Comparison of ENCODE assay signal across 8 cellular contexts in genomic region chr13:102773441-102774209, GRCh38. TPM values are rescaled to one million over a fixed set of nuclear protein-coding genes. Genes with fewer than 3 reads are reported as not detected.
A peak's percentile ranks its signal among the peaks of the same experiment; 100 is the strongest.
DNase-seq lines count a peak whose midpoint lies in the region; ATAC-seq, FAIRE-seq and TF ChIP-seq lines count a peak whose summit lies in the region.

Gene TEX30 (minus strand): TSS chr13:102773786. CDS start chr13:102770026, 3,760 bp downstream.

- H3K4me1 ChIP-seq in left ventricle myocardium inferior = peaks cover 18% of the 10 kb centered on the region

- peak; percentile 82 for DNase-seq in NCI-H1417 treated with DMSO at 0.1 percent for 48 hours (lab: John Stamatoyannopoulos, UW)
- peak; percentile 87 to 88 (median 88) for DNase-seq in T-helper 17 cell
- peak; percentile 85 for DNase-seq in left ventricle myocardium inferior
- peak; percentile 33 for DNase-seq in pulmonary artery endothelial cell (ENCODE audit: low read depth, low spot score)
- peak; percentile 89 for DNase-seq in urothelium cell line (ENCODE audit: low spot score)

- H3K9me3 ChIP-seq in T-helper 17 cell (ENCODE audit: control insufficient read depth, low read length, poor library complexity, severe bottlenecking) = no peaks in the 10 kb centered on the region
- H3K9me3 ChIP-seq in left ventricle myocardium inferior (replicated peaks) = no peaks in the 10 kb centered on the region

- TF ChIP-seq POLR2A in GM15510 (IDR thresholded peaks at IDR 0.05; ENCODE audit: borderline replicate concordance, extremely low read depth, insufficient read length) = peak; percentile 99

- H3K4me1 Mint-ChIP-seq in T-helper 17 cell = peaks cover 31% of the 10 kb centered on the region

- peak within 1 kb of the TSS; percentile 91 for H3K4me3 Mint-ChIP-seq in T-helper 17 cell

- intact Hi-C loops in left ventricle myocardium inferior (cut with micrococcal nuclease) = no loop called here

- H3K4me3 ChIP-seq in left ventricle myocardium inferior = peak within 1 kb of the TSS; percentile 93

- H3K36me3 ChIP-seq in left ventricle myocardium inferior = no peaks in the 10 kb centered on the region

- ATAC-seq in HG02763 (IDR thresholded peaks at IDR 0.05; ENCODE audit: unreplicated experiment) = peak; percentile 94
- peak; percentile 97 for ATAC-seq in T-helper 17 cell

- H3K27ac Mint-ChIP-seq in T-helper 17 cell = peak within 1 kb of the TSS; percentile 88

- no peaks in the 10 kb centered on the region for H3K36me3 Mint-ChIP-seq in T-helper 17 cell (ENCODE audit: low read depth)

- no peaks in the 10 kb centered on the region for H3K27me3 Mint-ChIP-seq in T-helper 17 cell

- FAIRE-seq in urothelium cell line (lab: Jason Lieb, UNC) = peak; percentile 81

- no peak for TF ChIP-seq CTCF in left ventricle myocardium inferior (IDR thresholded peaks at IDR 0.05; ENCODE audit: borderline replicate concordance)

- peak within 1 kb of the TSS; percentile 85 for H3K27ac ChIP-seq in angular gyrus (ENCODE audit: low read depth, low read length)
- H3K27ac ChIP-seq in left ventricle myocardium inferior (replicated peaks) = peak within 1 kb of the TSS; percentile 85

- H3K27me3 ChIP-seq in left ventricle myocardium inferior (ENCODE audit: low read depth) = no peaks in the 10 kb centered on the region

RNA-seq across cellular contexts. Expression of gene TEX30, which starts in this region (rescaled TPM):
- total RNA-seq in T-helper 17 cell (1 to 10 TPM; 3.0 to 4.8 TPM), left ventricle myocardium inferior (8.1 TPM), pulmonary artery endothelial cell (20.8 and 33.7 TPM in 2 replicates)

Comparison
In these comparisons a context has a peak if more than half of its experiments do, and no peak if none do; other contexts are left out.
1. Peak in every context shown above with its lines: DNase-seq, ATAC-seq, H3K4me3 ChIP-seq and H3K27ac ChIP-seq.
2. DNase-seq: peak in every context shown above with its lines; median percentile 89 in urothelium cell line; 88 in T-helper 17 cell; 85 in left ventricle myocardium inferior; 82 in NCI-H1417 treated with DMSO at 0.1 percent for 48 hours; 33 in pulmonary artery endothelial cell.